8 cellular contexts compared by ENCODE assay signal in the genomic region with DNA sequence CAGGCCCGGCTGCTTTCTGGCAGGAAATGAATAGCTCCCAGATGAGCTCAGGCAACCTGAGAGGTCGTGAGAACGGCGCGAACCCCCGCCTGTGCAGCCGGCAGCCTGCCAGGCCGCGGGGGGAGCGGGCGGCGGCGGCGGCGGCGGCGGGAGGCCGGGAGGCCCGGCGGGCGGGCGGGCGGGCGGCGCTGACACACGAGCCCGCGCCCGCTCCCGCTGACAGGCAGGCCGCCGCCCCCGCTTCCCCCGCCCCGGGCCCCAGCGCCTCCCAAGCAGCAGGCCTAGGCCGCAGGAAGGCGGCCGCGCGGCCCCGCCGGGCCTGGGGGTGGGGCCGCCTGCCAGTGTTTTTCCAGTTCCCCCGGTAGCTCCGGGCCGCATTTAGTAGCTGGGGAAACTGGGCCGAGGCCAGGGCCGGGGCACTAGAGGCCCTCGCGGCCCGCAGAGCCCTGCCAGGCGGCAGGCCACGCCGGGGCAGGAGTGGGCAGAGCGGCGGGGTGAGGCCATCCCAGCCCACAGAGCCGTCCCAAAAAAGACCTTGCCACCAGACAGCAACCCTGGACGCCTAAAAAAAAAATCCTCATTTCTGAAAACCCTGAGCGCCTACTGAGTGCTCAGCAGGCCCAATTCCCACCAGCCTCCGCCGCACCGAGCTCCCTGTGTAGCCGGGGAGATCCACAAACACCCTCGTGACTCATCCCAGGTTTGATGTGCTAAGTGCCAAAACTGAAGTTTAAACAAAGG. TPM values are rescaled to one million over a fixed set of nuclear protein-coding genes. Genes with fewer than 3 reads are reported as not detected.
DNase-seq lines count a peak whose midpoint lies in the region; ATAC-seq and TF ChIP-seq lines count a peak whose summit lies in the region.

No MANE protein-coding gene starts in this region.

- H4K20me1 ChIP-seq in osteoblast (ENCODE audit: insufficient read depth, low read length): no peaks in the 10 kb centered on the region

- H3K4me1 ChIP-seq in SJCRH30: peaks cover 27% of the 10 kb centered on the region
- peaks cover 34% of the 10 kb centered on the region for H3K4me1 ChIP-seq in osteoblast (ENCODE audit: insufficient read depth, low read length)
- H3K4me1 ChIP-seq in transverse colon: peaks cover 18 to 47% (median 40%) of the 10 kb centered on the region in 4 donors

- H3K27me3 Mint-ChIP-seq in activated naive CD8-positive, alpha-beta T cell treated with anti-CD3 and anti-CD28 coated beads, Interleukin-2, amount 10 ng/mL, durations not matched to agents 7 days and 5 days: peaks cover 69% of the 10 kb centered on the region

- WGBS in transverse colon (ENCODE audit: low coverage in 1 of 2), 2 donors: 7 to 40% methylated on average over 1 to 15 of the region's 65 CpGs

- H3K27ac ChIP-seq in SJCRH30: peak overlapping the region; percentile 97
- H3K27ac ChIP-seq in osteoblast (ENCODE audit: low read depth, low read length): peak overlapping the region; percentile 94
- peak overlapping the region; percentile 95 to 97 (median 96) for H3K27ac ChIP-seq in transverse colon

- peaks cover 25% of the 10 kb centered on the region for H3K4me1 Mint-ChIP-seq in activated naive CD8-positive, alpha-beta T cell treated with anti-CD3 and anti-CD28 coated beads, Interleukin-2, amount 10 ng/mL, durations not matched to agents 7 days and 5 days

- H3K9me3 ChIP-seq in SJCRH30 (replicated peaks): no peaks in the 10 kb centered on the region
- no peaks in the 10 kb centered on the region for H3K9me3 ChIP-seq in osteoblast (ENCODE audit: low read depth, low read length)
- H3K9me3 ChIP-seq in transverse colon: no peaks in the 10 kb centered on the region

- peak overlapping the region; percentile 20 for H3K4me3 ChIP-seq in Jurkat, Clone E6-1 (ENCODE audit: low read length)
- peak overlapping the region; percentile 58 for H3K4me3 ChIP-seq in SJCRH30
- peak overlapping the region; percentile 66 for H3K4me3 ChIP-seq in osteoblast (ENCODE audit: insufficient read depth, low read length)
- peak overlapping the region in 3 of 4 donors; percentile 36 to 56 (median 42) for H3K4me3 ChIP-seq in transverse colon

- no peaks in the 10 kb centered on the region for H3K36me3 ChIP-seq in SJCRH30
- no peaks in the 10 kb centered on the region for H3K36me3 ChIP-seq in osteoblast (ENCODE audit: insufficient read depth, low read length)
- no peaks in the 10 kb centered on the region for H3K36me3 ChIP-seq in transverse colon

- TF ChIP-seq EP300 in transverse colon (IDR thresholded peaks at IDR 0.05; ENCODE audit: low read depth): no peak

- H3K79me2 ChIP-seq in osteoblast (ENCODE audit: insufficient read depth, low read length): peaks cover 2% of the 10 kb centered on the region

- H3K27me3 ChIP-seq in SJCRH30: no peaks in the 10 kb centered on the region
- H3K27me3 ChIP-seq in osteoblast (ENCODE audit: insufficient read depth, low read length): no peaks in the 10 kb centered on the region
- H3K27me3 ChIP-seq in transverse colon: no peaks in the 10 kb centered on the region

- no peak overlapping the region for H3K27ac Mint-ChIP-seq in activated naive CD8-positive, alpha-beta T cell treated with anti-CD3 and anti-CD28 coated beads, Interleukin-2, amount 10 ng/mL, durations not matched to agents 7 days and 5 days

- TF ChIP-seq CTCF in osteoblast (IDR thresholded peaks at IDR 0.05; ENCODE audit: extremely low read depth, low read depth, low read length) (no peak), transverse colon (IDR thresholded peaks at IDR 0.05) (no peak)

- H3K4me2 ChIP-seq in osteoblast (ENCODE audit: insufficient read depth, low read length): peak overlapping the region; percentile 83

- H2AFZ ChIP-seq in osteoblast (ENCODE audit: low read length): peak overlapping the region; percentile 57

- peak; percentile 40 for TF ChIP-seq POLR2A in transverse colon (IDR thresholded peaks at IDR 0.05)

- H3K9me3 Mint-ChIP-seq in activated naive CD8-positive, alpha-beta T cell treated with anti-CD3 and anti-CD28 coated beads, Interleukin-2, amount 10 ng/mL, durations not matched to agents 7 days and 5 days: no peaks in the 10 kb centered on the region

- intact Hi-C loops in head of caudate nucleus (cut with DNase I) (no loop called here), transverse colon (cut with DNase I; ENCODE audit: low total_unique reads) (loop anchor here (1.0 kb wide), 1 partner anchor 172 kb away; no protein-coding TSS in a partner anchor)

- peak overlapping the region; percentile 65 for H3K4me3 Mint-ChIP-seq in activated naive CD8-positive, alpha-beta T cell treated with anti-CD3 and anti-CD28 coated beads, Interleukin-2, amount 10 ng/mL, durations not matched to agents 7 days and 5 days

- ATAC-seq in GM21423 (IDR thresholded peaks at IDR 0.05; ENCODE audit: unreplicated experiment): peak; percentile 45
- ATAC-seq in activated naive CD8-positive, alpha-beta T cell treated with anti-CD3 and anti-CD28 coated beads, Interleukin-2, amount 10 ng/mL, durations not matched to agents 7 days and 5 days (ENCODE audit: low read depth): peak; percentile 66

- H3K36me3 Mint-ChIP-seq in activated naive CD8-positive, alpha-beta T cell treated with anti-CD3 and anti-CD28 coated beads, Interleukin-2, amount 10 ng/mL, durations not matched to agents 7 days and 5 days: no peaks in the 10 kb centered on the region

- DNase-seq in COLO668 (lab: John Stamatoyannopoulos, UW; ENCODE audit: unreplicated experiment): peak; percentile 91
- peak; percentile 49 for DNase-seq in Jurkat, Clone E6-1 (ENCODE audit: low read depth, low spot score)
- DNase-seq in SJCRH30: peak; percentile 84 to 86
- peak; percentile 67 for DNase-seq in activated naive CD8-positive, alpha-beta T cell treated with anti-CD3 and anti-CD28 coated beads, Interleukin-2, amount 10 ng/mL, durations not matched to agents 7 days and 5 days
- peak; percentile 62 to 94 (median 83) for DNase-seq in head of caudate nucleus
- DNase-seq in osteoblast (ENCODE audit: insufficient read length, low spot score, missing footprints): peak; percentile 98
- DNase-seq in transverse colon: peak; percentile 91

- in situ Hi-C loops in transverse colon (cut with MboI; ENCODE audit: low pct_ligation_motif_present in 1 of 4, low pct_unique_long_range_greater_than_20kb in 1 of 4, low sequenced_read_pairs in 3 of 4): loop anchor here in 2 of 4 donors (25.0 kb wide), 2 partner anchors 171 to 354 kb away; no protein-coding TSS in a partner anchor

- POLR2A ChIA-PET in activated naive CD8-positive, alpha-beta T cell treated with anti-CD3 and anti-CD28 coated beads, Interleukin-2, amount 10 ng/mL, durations not matched to agents 7 days and 5 days (lab: Charles Lee): interaction anchor here (0.8 kb wide), 1 partner anchor 9 kb away, joined by 3 read pairs; no protein-coding TSS in a partner anchor

RNA-seq across cellular contexts. Expression of a gene that starts 5.6 kb away (rescaled TPM):
- 10.8 TPM for polyA plus RNA-seq in Jurkat, Clone E6-1 (2012; ENCODE audit: insufficient read depth, insufficient read length)
- total RNA-seq in SJCRH30 (2014; rRNA removed; shearing (Covaris generic)): 18.7 and 21.6 TPM in 2 replicates
- not detected for total RNA-seq in activated naive CD8-positive, alpha-beta T cell treated with anti-CD3 and anti-CD28 coated beads, Interleukin-2, amount 10 ng/mL, durations not matched to agents 7 days and 5 days
- total RNA-seq in osteoblast: 4.4 and 4.7 TPM in 2 replicates
- 100 to 1,000 TPM in 2 of 4 donors, 10 to 100 TPM in 2; 89.9 to 196 (median 104) TPM for total RNA-seq in transverse colon

Comparison
In these comparisons a context has a peak if more than half of its experiments do, and no peak if none do; other contexts are left out.
1. Peak in every context shown above with its lines: DNase-seq, ATAC-seq, H3K4me3 ChIP-seq and H3K27ac ChIP-seq.